8 cellular contexts compared by ENCODE assay signal in genomic region chr1:33007190-33008050, GRCh38. TPM values are rescaled to one million over a fixed set of nuclear protein-coding genes. Genes with fewer than 3 reads are reported as not detected.
DNase-seq lines count a peak whose midpoint lies in the region; ATAC-seq, FAIRE-seq and TF ChIP-seq lines count a peak whose summit lies in the region.

No MANE protein-coding gene starts in this region.

- WGBS in H1 (ENCODE audit: extremely low coverage in 1 of 2, insufficient coverage in 1 of 2, insufficient read length in 1 of 2, insufficient replicate concordance in 2 of 2, low coverage in 1 of 2, low lambda C conversion rate in 2 of 2, missing lambda C conversion rate in 1 of 2), 2 experiments: 89% methylated on average over 6 of the region's 6 CpGs; no CpG with 5 or more reads in 1 of the 2 experiments

- TF ChIP-seq CTCF in AG10803 (conservative IDR thresholded peaks at IDR 0.05; ENCODE audit: low read length) (peak; percentile 78), GM12873 (IDR thresholded peaks at IDR 0.05; ENCODE audit: insufficient read depth, low read depth, low read length, missing control alignments) (peak; percentile 35), PC-3 (conservative IDR thresholded peaks at IDR 0.05; ENCODE audit: low read depth, low read length) (peak; percentile 86), H1 (IDR thresholded peaks at IDR 0.05; ENCODE audit: control extremely low read depth in 1 of 3, insufficient read depth in 1 of 3, low read depth in 1 of 3, low read length in 3 of 3) (peak in 2 of 3 experiments; percentile 19 to 38; a peak in 3 of 4 replicates)

- no peak overlapping the region for H2BK12ac ChIP-seq in H1 (ENCODE audit: low read depth, low read length)

- H3K9me3 ChIP-seq in PC-3 (ENCODE audit: low read length): no peaks in the 10 kb centered on the region
- H3K9me3 ChIP-seq in H1 (ENCODE audit: insufficient read depth in 2 of 2, low read depth in 1 of 2, low read length in 1 of 2): no peaks in the 10 kb centered on the region
- no peaks in the 10 kb centered on the region for H3K9me3 ChIP-seq in CD8-positive, alpha-beta memory T cell (ENCODE audit: low read length)

- H4K91ac ChIP-seq in H1 (replicated peaks; ENCODE audit: insufficient read length, low read length): no peak overlapping the region

- H3F3A ChIP-seq in PC-3 (ENCODE audit: low read length, unreplicated experiment): peaks cover 11% of the 10 kb centered on the region

- H4K8ac ChIP-seq in H1 (ENCODE audit: extremely low read depth, insufficient read depth, low read length): no peak overlapping the region

- no peak for FAIRE-seq in H1 (lab: Jason Lieb, UNC)

- no peak overlapping the region for H3K4ac ChIP-seq in H1 (replicated peaks; ENCODE audit: insufficient read length, low read depth, low read length)

- DNase-seq in AG10803 (ENCODE audit: low read depth) (peak; percentile 88), PC-3 (peak; percentile 93), H1 (ENCODE audit: low read depth in 1 of 2, low spot score in 2 of 2) (no peak), myocyte (ENCODE audit: low read depth) (peak; percentile 92), NOMO-1 (lab: John Stamatoyannopoulos, UW; ENCODE audit: unreplicated experiment in 2 of 2) (no peak)
- no peak for DNase-seq in CD8-positive, alpha-beta memory T cell

- ATAC-seq in PC-3: peak; percentile 97
- ATAC-seq in GM21619 (IDR thresholded peaks at IDR 0.05; ENCODE audit: unreplicated experiment): no peak

- H2AFZ ChIP-seq in PC-3 (ENCODE audit: low read length): no peak overlapping the region
- H2AFZ ChIP-seq in H1 (ENCODE audit: low read length): no peak overlapping the region

- intact Hi-C loops in PC-3 (cut with micrococcal nuclease): loop anchor here (1.0 to 5.0 kb wide), 5 partner anchors 15 to 74 kb away; partner anchors contain the start of gene RNF19B

- no peak overlapping the region for H2BK20ac ChIP-seq in H1 (ENCODE audit: low read length)

- no peak overlapping the region for H2BK120ac ChIP-seq in H1 (replicated peaks; ENCODE audit: low read depth, low read length)

- no peaks in the 10 kb centered on the region for H3K23me2 ChIP-seq in H1 (ENCODE audit: low read depth, low read length)

- no peak overlapping the region for H2AK5ac ChIP-seq in H1 (ENCODE audit: low read depth, low read length)

- TF ChIP-seq EP300 in H1 (IDR thresholded peaks at IDR 0.05; ENCODE audit: borderline replicate concordance in 1 of 2, low read depth in 2 of 2, low read length in 2 of 2): no peak

- H3K9me3 Mint-ChIP-seq in CD8-positive, alpha-beta memory T cell: no peaks in the 10 kb centered on the region

- H3K4me1 Mint-ChIP-seq in CD8-positive, alpha-beta memory T cell: no peaks in the 10 kb centered on the region

- H3K56ac ChIP-seq in H1 (replicated peaks; ENCODE audit: insufficient read length, low read depth, low read length): no peak overlapping the region

- no peaks in the 10 kb centered on the region for H3K79me1 ChIP-seq in H1 (ENCODE audit: low read depth, low read length)

- H3K4me3 Mint-ChIP-seq in CD8-positive, alpha-beta memory T cell: no peak overlapping the region

- peak; percentile 17 to 44; a peak in 3 of 4 replicates for TF ChIP-seq RAD21 in H1 (IDR thresholded peaks at IDR 0.05 in 1 of 2, conservative IDR thresholded peaks at IDR 0.05 in 1 of 2; ENCODE audit: low read depth in 2 of 2, low read length in 2 of 2)

- H3K27ac Mint-ChIP-seq in CD8-positive, alpha-beta memory T cell: peak overlapping the region in 2 of 8 donors; percentile 60 to 62

- H3K27me3 ChIP-seq in PC-3 (ENCODE audit: low read length) (no peaks in the 10 kb centered on the region), H1 (replicated peaks in 1 of 4; ENCODE audit: control insufficient read depth in 3 of 4, extremely low read depth in 1 of 4, insufficient read depth in 3 of 4, low read length in 3 of 4) (no peaks in the 10 kb centered on the region)
- H3K27me3 ChIP-seq in CD8-positive, alpha-beta memory T cell (ENCODE audit: insufficient read depth, low read length, poor library complexity, severe bottlenecking): no peaks in the 10 kb centered on the region

- no peaks in the 10 kb centered on the region for H3K27me3 Mint-ChIP-seq in CD8-positive, alpha-beta memory T cell

- H3K4me1 ChIP-seq in PC-3 (ENCODE audit: insufficient read depth, low read length) (peaks cover 40% of the 10 kb centered on the region), H1 (replicated peaks in 1 of 4; ENCODE audit: control insufficient read depth in 3 of 4, insufficient read depth in 4 of 4, low read length in 3 of 4) (peaks cover 0 to 4% (median 2%) of the 10 kb centered on the region in 4 experiments; a peak in 4 of 7 replicates)
- H3K4me1 ChIP-seq in CD8-positive, alpha-beta memory T cell (ENCODE audit: insufficient read depth, low read length): no peaks in the 10 kb centered on the region

- H2BK5ac ChIP-seq in H1 (ENCODE audit: low read depth, low read length): no peak overlapping the region

- H3K14ac ChIP-seq in H1 (ENCODE audit: insufficient read length): no peak overlapping the region

- no peak for TF ChIP-seq POLR2A in H1 (IDR thresholded peaks at IDR 0.05; ENCODE audit: control extremely low read depth in 1 of 2, low read depth in 2 of 2, low read length in 2 of 2)

- no peak overlapping the region for H2BK15ac ChIP-seq in H1 (ENCODE audit: low read length)

- H4K5ac ChIP-seq in H1 (ENCODE audit: insufficient read length, low read depth, low read length): no peak overlapping the region

- H3K9ac ChIP-seq in PC-3 (ENCODE audit: low read length) (no peak overlapping the region), H1 (replicated peaks in 1 of 4; ENCODE audit: extremely low read depth in 1 of 4, low read depth in 3 of 4, low read length in 3 of 4) (no peak overlapping the region)

- no TSS peak for BruUV-seq in PC-3 (replicated peaks; lab: Mats Ljungman, UMichigan)

- POLR2A ChIA-PET in PC-3 (lab: Charles Lee; ENCODE audit: unreplicated experiment) (interaction anchor here (0.5 to 1.1 kb wide), 4 partner anchors 15 to 74 kb away, joined by 3 to 5 read pairs (median 4); partner anchors contain the start of gene RNF19B), H1 (lab: Charles Lee; ENCODE audit: partially characterized antibody) (interaction anchor here (0.9 to 4.2 kb wide), 5 partner anchors 8 to 82 kb away, joined by 3 to 21 read pairs (median 4); partner anchors contain the start of gene RNF19B)
- POLR2A ChIA-PET in CD8-positive, alpha-beta memory T cell (lab: Charles Lee): no interaction called here

- H3K4me3 ChIP-seq in AG10803 (ENCODE audit: low read length) (no peak overlapping the region), PC-3 (ENCODE audit: low read length) (no peak overlapping the region), H1 (ENCODE audit: extremely low read depth in 1 of 4, insufficient read depth in 2 of 4, low read depth in 3 of 4, low read length in 4 of 4) (no peak overlapping the region)
- H3K4me3 ChIP-seq in CD8-positive, alpha-beta memory T cell (ENCODE audit: low read length): no peak overlapping the region

- CTCF ChIA-PET in PC-3 (lab: Charles Lee): interaction anchor here (0.8 to 1.3 kb wide), 12 partner anchors 9 to 127 kb away, joined by 3 to 9 read pairs (median 6); partner anchors contain the start of gene RNF19B
- CTCF ChIA-PET in H1 (lab: Charles Lee; ENCODE audit: partially characterized antibody): interaction anchor here (0.7 to 6.6 kb wide), 16 partner anchors 7 to 95 kb away, joined by 3 to 64 read pairs (median 3); no protein-coding TSS in a partner anchor
- CTCF ChIA-PET in CD8-positive, alpha-beta memory T cell (lab: Charles Lee): interaction anchor here (1.2 to 1.4 kb wide), 2 partner anchors 73 to 109 kb away, joined by 3 to 16 read pairs; no protein-coding TSS in a partner anchor

- H3K4me2 ChIP-seq in PC-3 (ENCODE audit: low read length) (peak overlapping the region; percentile 46), H1 (ENCODE audit: insufficient read depth in 1 of 2, low read depth in 2 of 2, low read length in 2 of 2) (no peak overlapping the region)

- H4K20me1 ChIP-seq in PC-3 (ENCODE audit: low read length) (no peaks in the 10 kb centered on the region; the same call in 1 of the 2 replicates), H1 (replicated peaks in 1 of 2; ENCODE audit: control insufficient read depth in 1 of 2, insufficient read depth in 2 of 2, low read length in 2 of 2) (peaks cover 0 to 7% of the 10 kb centered on the region in 2 experiments)

- H3K36me3 ChIP-seq in PC-3 (ENCODE audit: low read depth, low read length): peaks cover 32% of the 10 kb centered on the region
- H3K36me3 ChIP-seq in H1 (ENCODE audit: control insufficient read depth in 2 of 4, insufficient read depth in 4 of 4, low read length in 3 of 4): peaks cover 21 to 40% (median 31%) of the 10 kb centered on the region in 4 experiments
- peaks cover 29% of the 10 kb centered on the region for H3K36me3 ChIP-seq in CD8-positive, alpha-beta memory T cell (ENCODE audit: insufficient read depth, low read length)

- H3K18ac ChIP-seq in H1 (ENCODE audit: extremely low read depth, low read length): no peak overlapping the region

- H3K79me2 ChIP-seq in PC-3 (ENCODE audit: low read length) (0 out of 2 replicates have a peak, but pooled peaks cover 4% of the 10 kb centered on the region), H1 (ENCODE audit: control insufficient read depth in 1 of 2, insufficient read depth in 2 of 2, low read length in 2 of 2) (no peaks in the 10 kb centered on the region)

- peak overlapping the region; percentile 28 for H3K27ac ChIP-seq in PC-3 (ENCODE audit: low read length)
- no peak overlapping the region for H3K27ac ChIP-seq in H1 (ENCODE audit: low read depth, low read length)
- no peak overlapping the region for H3K27ac ChIP-seq in CD8-positive, alpha-beta memory T cell (ENCODE audit: low read depth, low read length)

- H3K9me2 ChIP-seq in PC-3 (replicated peaks; ENCODE audit: low read length): no peaks in the 10 kb centered on the region

- H3K36me3 Mint-ChIP-seq in CD8-positive, alpha-beta memory T cell: peaks cover 4 to 55% (median 28%) of the 10 kb centered on the region in 3 donors

- H3K23ac ChIP-seq in H1 (ENCODE audit: insufficient read length): no peak overlapping the region

RNA-seq across cellular contexts. Expression of gene AK2, which starts 29.3 kb away (rescaled TPM):
- 213 and 236 TPM in 2 replicates for total RNA-seq in PC-3 (2014; rRNA removed)
- 127 and 137 TPM in 2 replicates for total RNA-seq in H1 (2021; fragmentation: NEBNext Ultra II Directional; extraction: Animal tissue kit (Norgen Biotek cat#: 25700))
- 92.3 and 110 TPM in 2 replicates for polyA plus RNA-seq in H1 (2011; rRNA removed)
- polyA plus RNA-seq in H1 (2011; cell fraction: cytosol; rRNA removed): 188 TPM
- polyA plus RNA-seq in H1 (2011; cell fraction: nucleus; rRNA removed): 91.1 TPM
- polyA plus RNA-seq in H1 (2012, experiment 1 of 2): 119 to 218 TPM (median 127 TPM) in 4 replicates
- 68.7 TPM for polyA plus RNA-seq in H1 (2012, experiment 2 of 2)
- 98.5 TPM for polyA plus RNA-seq in H1 (2013, experiment 1 of 2)
- 94.1 TPM for polyA plus RNA-seq in H1 (2013, experiment 2 of 2)
- polyA minus RNA-seq in H1 (2011; rRNA and poly(A)+ RNA removed): 43.3 and 54.5 TPM in 2 replicates
- polyA minus RNA-seq in H1 (2011; cell fraction: cytosol; rRNA and poly(A)+ RNA removed): 53.7 TPM
- polyA minus RNA-seq in H1 (2011; cell fraction: nucleus; rRNA and poly(A)+ RNA removed): 68.6 TPM
- total RNA-seq in myocyte: 127 and 166 TPM in 2 replicates
- 179 TPM for polyA plus RNA-seq in myocyte (2012)
- total RNA-seq in CD8-positive, alpha-beta memory T cell: 100 to 1,000 TPM; 288 to 305 TPM
- polyA plus RNA-seq in CD8-positive, alpha-beta memory T cell: 110 TPM

RNA-seq across cellular contexts. Expression of gene RNF19B, which starts 42.8 kb away (rescaled TPM):
- total RNA-seq in PC-3 (2014; rRNA removed) (17.9 and 21.3 TPM in 2 replicates), myocyte (14.9 and 23.4 TPM in 2 replicates)
- 10.4 and 11.2 TPM in 2 replicates for total RNA-seq in H1 (2021; fragmentation: NEBNext Ultra II Directional; extraction: Animal tissue kit (Norgen Biotek cat#: 25700))
- 9.2 and 9.8 TPM in 2 replicates for polyA plus RNA-seq in H1 (2011; rRNA removed)
- polyA plus RNA-seq in H1 (2011; cell fraction: cytosol; rRNA removed): 10.5 TPM
- 7.4 TPM for polyA plus RNA-seq in H1 (2011; cell fraction: nucleus; rRNA removed)
- 9.1 to 12.2 TPM (median 11.8 TPM) in 4 replicates for polyA plus RNA-seq in H1 (2012, experiment 1 of 2)
- 9.2 TPM for polyA plus RNA-seq in H1 (2012, experiment 2 of 2)
- polyA plus RNA-seq in H1 (2013, experiment 1 of 2): 5.0 TPM
- 5.2 TPM for polyA plus RNA-seq in H1 (2013, experiment 2 of 2)
- polyA minus RNA-seq in H1 (2011; rRNA and poly(A)+ RNA removed): 15.3 and 17.4 TPM in 2 replicates
- 9.8 TPM for polyA minus RNA-seq in H1 (2011; cell fraction: cytosol; rRNA and poly(A)+ RNA removed)
- 9.0 TPM for polyA minus RNA-seq in H1 (2011; cell fraction: nucleus; rRNA and poly(A)+ RNA removed)
- polyA plus RNA-seq in myocyte (2012): 17.8 TPM
- 10 to 100 TPM; 39.6 to 39.9 TPM for total RNA-seq in CD8-positive, alpha-beta memory T cell
- polyA plus RNA-seq in CD8-positive, alpha-beta memory T cell: 4.3 TPM

Comparison
In these comparisons a context has a peak if more than half of its experiments do, and no peak if none do; other contexts are left out.
1. DNase-seq: peak in AG10803 (single experiment), PC-3 (single experiment) and myocyte (single experiment); none in H1 (0 of 2), CD8-positive, alpha-beta memory T cell (0 of 5) and NOMO-1 (0 of 2).
2. CTCF ChIP-seq: peak in every context shown above with its lines; median percentile 86 in PC-3; 78 in AG10803; 35 in GM12873; 28 in H1.